Comparison of ENCODE assay signal across 23 cellular contexts in the genomic region with DNA sequence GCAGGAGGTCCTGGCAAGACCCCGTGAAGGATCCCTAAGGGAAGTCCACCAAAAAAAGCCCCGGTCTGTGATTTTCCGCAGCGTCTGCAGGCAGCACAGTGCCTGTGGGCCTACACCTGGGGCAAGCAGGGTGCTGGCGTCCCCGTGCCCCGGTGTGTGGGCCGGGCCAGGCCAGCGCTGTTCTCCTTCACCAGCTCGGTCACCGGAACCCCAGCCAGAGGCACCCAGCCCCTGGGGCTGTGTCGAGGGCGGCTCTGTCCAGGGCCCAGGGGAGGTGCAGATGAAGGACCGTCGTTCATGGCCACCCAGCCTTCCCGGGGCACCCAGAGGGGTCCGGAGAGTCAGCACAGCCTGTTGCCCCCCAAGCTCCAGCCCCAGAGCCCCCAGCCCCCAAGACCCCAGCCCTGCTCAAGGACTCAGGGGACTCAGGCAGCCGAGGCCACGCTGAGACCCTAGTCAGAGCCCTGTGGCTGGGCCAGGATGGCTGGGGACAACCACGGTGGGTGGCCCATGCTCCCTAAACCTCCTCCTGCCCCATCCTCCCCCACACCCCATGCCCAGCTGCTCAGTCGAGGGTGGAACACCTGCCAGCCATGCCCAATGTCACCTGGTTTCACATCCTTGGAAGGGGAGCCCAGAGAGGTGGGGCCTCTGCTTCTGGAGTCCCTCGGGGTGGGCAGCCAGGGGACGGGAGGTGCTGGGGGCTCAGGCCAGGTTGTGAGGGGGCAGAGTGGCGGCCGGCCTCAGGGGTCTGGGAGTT. TPM values are rescaled to one million over a fixed set of nuclear protein-coding genes. Genes with fewer than 3 reads are reported as not detected.
A peak's percentile ranks its signal among the peaks of the same experiment; 100 is the strongest.
DNase-seq lines count a peak whose midpoint lies in the region; ATAC-seq and TF ChIP-seq lines count a peak whose summit lies in the region.
"Had no signal": no experiment of that assay in that cellular context is flagged by ENCODE, and none has a peak within 500 bp of the region (broad histone marks: within the 10 kb centered on the region; RNA-seq: fewer than 3 reads in every experiment).

No MANE protein-coding gene starts in this region.

- H3K4me1 Mint-ChIP-seq in endodermal cell: peaks cover 2% of the 10 kb centered on the region
- H3K4me1 Mint-ChIP-seq in CD4-positive, alpha-beta T cell (ENCODE audit: low read depth): no peaks in the 10 kb centered on the region
- H3K4me1 Mint-ChIP-seq: GM23338 had no signal

- H3K4me3 Mint-ChIP-seq in endodermal cell: no peak overlapping the region
- no peak overlapping the region for H3K4me3 Mint-ChIP-seq in CD4-positive, alpha-beta T cell
- H3K4me3 Mint-ChIP-seq: CD8-positive, alpha-beta T cell; GM23338; T-helper 2 cell treated with Interferon-gamma antibody and Interleukin-4, amounts not matched to agents 5 μg/mL and 100 μg/mL, for 36 hours had no signal

- H3K9me3 ChIP-seq in endodermal cell (ENCODE audit: control insufficient read depth, low read length): no peaks in the 10 kb centered on the region
- no peaks in the 10 kb centered on the region for H3K9me3 ChIP-seq in CD4-positive, alpha-beta T cell (ENCODE audit: control insufficient read depth, low read length)
- H3K9me3 ChIP-seq: HAP-1 had no signal

- TF ChIP-seq CTCF in endodermal cell (conservative IDR thresholded peaks at IDR 0.05): no peak
- no peak for TF ChIP-seq CTCF in CD4-positive, alpha-beta T cell (IDR thresholded peaks at IDR 0.05)

- H3K4me1 ChIP-seq in endodermal cell (ENCODE audit: control insufficient read depth, insufficient read depth, low read length): peaks cover 4% of the 10 kb centered on the region
- H3K4me1 ChIP-seq: HAP-1 had no signal

- ATAC-seq in CD4-positive, alpha-beta T cell (ENCODE audit: poor library complexity): no peak
- ATAC-seq in GM18505 (IDR thresholded peaks at IDR 0.05; ENCODE audit: unreplicated experiment) (no peak), GM21515 (IDR thresholded peaks at IDR 0.05; ENCODE audit: unreplicated experiment) (no peak)
- ATAC-seq: CD8-positive, alpha-beta T cell had no signal

- TF ChIP-seq POLR2A in GM18505 (IDR thresholded peaks at IDR 0.05; ENCODE audit: borderline replicate concordance, extremely low read depth, insufficient read depth, insufficient read length): no peak

- 88 to 90% methylated on average over 17 to 25 of the region's 25 CpGs for WGBS in endodermal cell (ENCODE audit: insufficient coverage in 1 of 2, insufficient read length in 1 of 2), 2 experiments

- peak overlapping the region; percentile 17 for H3K27ac ChIP-seq in endodermal cell (ENCODE audit: low read depth, low read length)
- no peak overlapping the region for H3K27ac ChIP-seq in CD4-positive, alpha-beta T cell (ENCODE audit: low read depth, low read length)

- intact Hi-C loops in CD4-positive, alpha-beta T cell (cut with DNase I, micrococcal nuclease): loop anchor here in 1 of 2 experiments (2.0 kb wide), 2 partner anchors 289 to 391 kb away; no protein-coding TSS in a partner anchor

- DNase-seq in COLO668 (lab: John Stamatoyannopoulos, UW; ENCODE audit: unreplicated experiment): peak; percentile 59
- peak; percentile 11 for DNase-seq in DMS79 treated with DMSO at 0.1 percent for 48 hours (lab: John Stamatoyannopoulos, UW)
- DNase-seq in NCI-H2196 (lab: John Stamatoyannopoulos, UW; ENCODE audit: unreplicated experiment): peak; percentile 53
- DNase-seq in endodermal cell: no peak
- DNase-seq in CD4-positive, alpha-beta T cell: no peak
- DNase-seq: C1 segment of cervical spinal cord; Calu3; CD8-positive, alpha-beta T cell; Karpas-422; NCI-H1092; NCI-H1436 treated with DMSO at 0.1 percent for 48 hours; NCI-H187 treated with DMSO at 0.1 percent for 48 hours; NCI-H2107; NCI-H226; NCI-H82; SHP77 treated with DMSO at 0.1 percent for 48 hours; T-helper 1 cell had no signal

- H3K27me3 ChIP-seq in endodermal cell (ENCODE audit: control insufficient read depth, insufficient read depth, low read length, poor library complexity, severe bottlenecking): no peaks in the 10 kb centered on the region
- peaks cover 29% of the 10 kb centered on the region for H3K27me3 ChIP-seq in CD4-positive, alpha-beta T cell (ENCODE audit: control insufficient read depth, insufficient read depth, low read length)

- no peaks in the 10 kb centered on the region for H3K36me3 ChIP-seq in endodermal cell (ENCODE audit: control insufficient read depth, insufficient read depth, low read length)
- H3K36me3 ChIP-seq: HAP-1 had no signal

- H3K9me3 Mint-ChIP-seq in endodermal cell: no peaks in the 10 kb centered on the region
- no peaks in the 10 kb centered on the region for H3K9me3 Mint-ChIP-seq in CD4-positive, alpha-beta T cell
- H3K9me3 Mint-ChIP-seq: CD8-positive, alpha-beta T cell; GM23338; T-helper 2 cell treated with Interferon-gamma antibody and Interleukin-4, amounts not matched to agents 5 μg/mL and 100 μg/mL, for 36 hours had no signal

- CTCF ChIA-PET in CD4-positive, alpha-beta T cell (lab: Charles Lee): no interaction called here

- no peaks in the 10 kb centered on the region for H3K36me3 Mint-ChIP-seq in endodermal cell (ENCODE audit: low read depth)
- no peaks in the 10 kb centered on the region for H3K36me3 Mint-ChIP-seq in CD4-positive, alpha-beta T cell (ENCODE audit: low read depth)
- H3K36me3 Mint-ChIP-seq: CD8-positive, alpha-beta T cell had no signal

- H3K27me3 Mint-ChIP-seq in endodermal cell (ENCODE audit: insufficient read depth): no peaks in the 10 kb centered on the region
- peaks cover 7% of the 10 kb centered on the region for H3K27me3 Mint-ChIP-seq in CD4-positive, alpha-beta T cell

- H3K4me3 ChIP-seq in endodermal cell (ENCODE audit: low read length): no peak overlapping the region
- H3K4me3 ChIP-seq: GM23338, HAP-1 had no signal

- no peak overlapping the region for H3K9ac ChIP-seq in endodermal cell (ENCODE audit: extremely low read depth, low read length, poor library complexity, severe bottlenecking)

- POLR2A ChIA-PET in CD4-positive, alpha-beta T cell (lab: Charles Lee): no interaction called here

- H3K27ac Mint-ChIP-seq in endodermal cell: no peak overlapping the region
- no peak overlapping the region for H3K27ac Mint-ChIP-seq in CD4-positive, alpha-beta T cell
- H3K27ac Mint-ChIP-seq: CD8-positive, alpha-beta T cell; GM23338; T-helper 2 cell treated with Interferon-gamma antibody and Interleukin-4, amounts not matched to agents 5 μg/mL and 100 μg/mL, for 36 hours had no signal

RNA-seq across cellular contexts. Expression of gene C1QTNF8, which starts 5.7 kb away (rescaled TPM):
- total RNA-seq in endodermal cell: under 1 TPM; 0.15 to 0.20 TPM
- not detected for polyA plus RNA-seq in endodermal cell (2013, experiment 1 of 2)
- polyA plus RNA-seq in endodermal cell (2013, experiment 2 of 2): not detected
- total RNA-seq in CD4-positive, alpha-beta T cell: not detected
- total RNA-seq: A673; Calu3; CD8-positive, alpha-beta T cell; GM23338 had no signal
- polyA plus RNA-seq: GM23338 had no signal

RNA-seq across cellular contexts. Expression of gene SSTR5, which starts 29.2 kb away (rescaled TPM):
- 1 to 10 TPM in 1 of 2 donors, under 1 TPM in 1; 0.64 to 1.3 TPM for total RNA-seq in endodermal cell
- polyA plus RNA-seq in endodermal cell (2013, experiment 1 of 2): 0.18 TPM
- not detected for polyA plus RNA-seq in endodermal cell (2013, experiment 2 of 2)
- total RNA-seq in CD4-positive, alpha-beta T cell: not detected
- total RNA-seq: A673; Calu3; CD8-positive, alpha-beta T cell had no signal

RNA-seq across cellular contexts. Expression of gene CACNA1H, which starts 51.2 kb away (rescaled TPM):
- 10 to 100 TPM; 31.6 to 45.0 TPM for total RNA-seq in endodermal cell
- polyA plus RNA-seq in endodermal cell (2013, experiment 1 of 2): 33.4 TPM
- polyA plus RNA-seq in endodermal cell (2013, experiment 2 of 2): 30.0 TPM
- 1 to 10 TPM; 5.7 to 6.3 TPM for total RNA-seq in CD4-positive, alpha-beta T cell
- total RNA-seq: Calu3 had no signal

Comparison
In these comparisons a context has a peak if more than half of its experiments do, and no peak if none do; other contexts are left out.
1. DNase-seq: peak in COLO668 (single experiment), DMS79 treated with DMSO at 0.1 percent for 48 hours (single experiment) and NCI-H2196 (single experiment); none in endodermal cell (single experiment) and CD4-positive, alpha-beta T cell (0 of 10).
2. RNA of gene CACNA1H, which starts 51.2 kb away (total RNA-seq): 31.6 to 45.0 TPM in endodermal cell; 5.7 to 6.3 TPM in CD4-positive, alpha-beta T cell; every median in the first group is over 4 times any median in the second.